ENCODE assay signal across 1 cellular context in genomic region chr16:5071681-5072333, GRCh38.
TF ChIP-seq lines count a peak whose summit lies in the region.

TSS of gene ALG1 (plus strand) at chr16:5071843. CDS start at chr16:5071850, 7 bp downstream.

TF ChIP-seq in HepG2, 621 proteins besides CTCF, POLR2A, EP300 and RAD21 (continued from another document and continues in another):
- TF ChIP-seq ZNF318 (CRISPR knock-in tag; IDR thresholded peaks at IDR 0.05) (no peak), NKX3-1 (CRISPR knock-in tag; IDR thresholded peaks at IDR 0.05) (peak; percentile 95; the same call in 1 of the 2 replicates), POGZ (CRISPR knock-in tag; IDR thresholded peaks at IDR 0.05) (peak; percentile 99), NR2C2 (CRISPR knock-in tag; IDR thresholded peaks at IDR 0.05; ENCODE audit: borderline replicate concordance) (peak; percentile 41; the same call in 1 of the 2 replicates), ZNF367 (CRISPR knock-in tag; IDR thresholded peaks at IDR 0.05; ENCODE audit: borderline replicate concordance) (peak; percentile 80; the same call in 1 of the 2 replicates), TEAD3 (CRISPR knock-in tag; optimal IDR thresholded peaks at IDR 0.05; ENCODE audit: borderline replicate concordance) (peak; percentile 84), ZNF629 (CRISPR knock-in tag; conservative IDR thresholded peaks at IDR 0.05) (no peak; the same call in 1 of the 2 replicates), ZSCAN31 (CRISPR knock-in tag; IDR thresholded peaks at IDR 0.05; ENCODE audit: low read depth) (peak; percentile 97), ZSCAN29 (CRISPR knock-in tag; conservative IDR thresholded peaks at IDR 0.05) (0 out of 2 replicates have a peak, but pooled peaks have one; percentile 42), U2AF1 (optimal IDR thresholded peaks at IDR 0.05; ENCODE audit: low read depth, low read length) (peak; percentile 90), IRF9 (CRISPR knock-in tag; IDR thresholded peaks at IDR 0.05; ENCODE audit: borderline replicate concordance) (peak; percentile 98; the same call in 1 of the 2 replicates), FUBP1 (CRISPR knock-in tag; IDR thresholded peaks at IDR 0.05; ENCODE audit: borderline replicate concordance) (peak; percentile 76), ZNF101 (CRISPR knock-in tag; IDR thresholded peaks at IDR 0.05; ENCODE audit: borderline replicate concordance, low read depth) (no peak), HNRNPK (IDR thresholded peaks at IDR 0.05; ENCODE audit: low read depth, low read length, poor library complexity, severe bottlenecking) (peak; percentile 53), TCF7L2 (IDR thresholded peaks at IDR 0.05; ENCODE audit: low read depth, low read length) (no peak), ZNF546 (CRISPR knock-in tag; conservative IDR thresholded peaks at IDR 0.05) (peak; percentile 66; the same call in 1 of the 2 replicates), BCL3 (CRISPR knock-in tag; IDR thresholded peaks at IDR 0.05) (peak; percentile 95), ATF3 (CRISPR knock-in tag; IDR thresholded peaks at IDR 0.05) (peak; percentile 50; the same call in 1 of the 2 replicates), RFX5 (IDR thresholded peaks at IDR 0.05; ENCODE audit: low read depth, low read length) (peak; percentile 47; the same call in 1 of the 2 replicates), REXO4 (CRISPR knock-in tag; IDR thresholded peaks at IDR 0.05; ENCODE audit: borderline replicate concordance) (peak; percentile 87), ZNF737 (CRISPR knock-in tag; IDR thresholded peaks at IDR 0.05; ENCODE audit: borderline replicate concordance) (peak; percentile 94), NCOA5 (CRISPR knock-in tag; IDR thresholded peaks at IDR 0.05) (no peak), MXD4 (CRISPR knock-in tag; IDR thresholded peaks at IDR 0.05) (peak; percentile 97), NPAS2 (CRISPR knock-in tag; IDR thresholded peaks at IDR 0.05; ENCODE audit: borderline replicate concordance) (no peak), ZKSCAN5 (CRISPR knock-in tag; IDR thresholded peaks at IDR 0.05) (peak; percentile 64; the same call in 1 of the 2 replicates), KDM2A (CRISPR knock-in tag; IDR thresholded peaks at IDR 0.05; ENCODE audit: borderline replicate concordance, low read depth) (peak; percentile 98), MNT (IDR thresholded peaks at IDR 0.05) (peak; percentile 53), ZNF609 (CRISPR knock-in tag; IDR thresholded peaks at IDR 0.05; ENCODE audit: borderline replicate concordance) (no peak), ZNF280B (CRISPR knock-in tag; IDR thresholded peaks at IDR 0.05; ENCODE audit: borderline replicate concordance) (peak; percentile 95), ZBTB1 (CRISPR knock-in tag; IDR thresholded peaks at IDR 0.05; ENCODE audit: borderline replicate concordance) (0 out of 2 replicates have a peak, but pooled peaks have one; percentile 72), KDM3A (CRISPR knock-in tag; IDR thresholded peaks at IDR 0.05; ENCODE audit: low read depth) (peak; percentile 98), ZIK1 (CRISPR knock-in tag; IDR thresholded peaks at IDR 0.05; ENCODE audit: borderline replicate concordance, low read depth) (peak; percentile 91), NONO (IDR thresholded peaks at IDR 0.05) (no peak), NONO (CRISPR knock-in tag; conservative IDR thresholded peaks at IDR 0.05) (peak; percentile 97), ZFY (CRISPR knock-in tag; IDR thresholded peaks at IDR 0.05) (peak; percentile 93), ZNF713 (CRISPR knock-in tag; IDR thresholded peaks at IDR 0.05) (peak; percentile 98), SATB2 (CRISPR knock-in tag; IDR thresholded peaks at IDR 0.05) (peak; percentile 64)
